Comparison of ENCODE assay signal across 1 cellular context in the genomic region with DNA sequence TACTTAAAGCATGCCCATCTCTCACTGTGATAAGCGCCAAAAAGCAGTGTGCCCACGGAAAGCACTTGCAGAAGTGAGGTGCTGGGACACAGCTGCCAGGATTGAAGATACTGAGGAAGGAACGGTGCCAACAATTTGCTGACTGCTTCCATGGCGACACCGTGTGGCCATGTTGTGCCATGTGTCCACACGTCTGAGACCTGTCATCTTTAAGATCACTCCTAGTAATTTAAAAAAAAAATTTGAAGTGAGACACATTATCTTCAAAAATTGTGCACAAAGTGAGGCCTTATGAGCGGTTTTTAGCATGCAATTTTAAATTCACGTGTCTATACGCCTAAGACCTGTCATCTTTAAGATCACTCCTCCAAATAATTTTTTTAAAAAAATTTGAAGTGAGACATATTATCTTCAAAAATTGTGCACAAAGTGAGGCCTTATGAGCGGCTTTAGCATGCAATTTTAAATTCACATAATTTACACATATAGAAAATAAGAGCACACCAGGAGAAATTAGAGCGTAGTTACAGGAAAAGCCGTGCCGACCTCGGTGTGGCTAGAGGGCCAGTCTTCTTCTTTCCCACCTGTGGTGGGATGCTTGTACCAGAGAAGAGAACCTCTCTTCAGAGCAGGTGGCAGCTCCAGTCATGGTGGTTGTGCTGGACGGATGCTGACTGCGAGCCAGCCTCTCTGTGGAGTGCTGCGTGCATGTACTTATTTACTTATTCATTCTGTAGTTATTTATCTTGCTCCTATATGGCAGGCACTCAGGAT.
TF ChIP-seq lines count a peak whose summit lies in the region.

No MANE protein-coding gene starts in this region.

TF ChIP-seq in liver, 16 proteins besides CTCF, POLR2A, EP300 and RAD21 (continued from another document):
- TF ChIP-seq, protein P1, sequence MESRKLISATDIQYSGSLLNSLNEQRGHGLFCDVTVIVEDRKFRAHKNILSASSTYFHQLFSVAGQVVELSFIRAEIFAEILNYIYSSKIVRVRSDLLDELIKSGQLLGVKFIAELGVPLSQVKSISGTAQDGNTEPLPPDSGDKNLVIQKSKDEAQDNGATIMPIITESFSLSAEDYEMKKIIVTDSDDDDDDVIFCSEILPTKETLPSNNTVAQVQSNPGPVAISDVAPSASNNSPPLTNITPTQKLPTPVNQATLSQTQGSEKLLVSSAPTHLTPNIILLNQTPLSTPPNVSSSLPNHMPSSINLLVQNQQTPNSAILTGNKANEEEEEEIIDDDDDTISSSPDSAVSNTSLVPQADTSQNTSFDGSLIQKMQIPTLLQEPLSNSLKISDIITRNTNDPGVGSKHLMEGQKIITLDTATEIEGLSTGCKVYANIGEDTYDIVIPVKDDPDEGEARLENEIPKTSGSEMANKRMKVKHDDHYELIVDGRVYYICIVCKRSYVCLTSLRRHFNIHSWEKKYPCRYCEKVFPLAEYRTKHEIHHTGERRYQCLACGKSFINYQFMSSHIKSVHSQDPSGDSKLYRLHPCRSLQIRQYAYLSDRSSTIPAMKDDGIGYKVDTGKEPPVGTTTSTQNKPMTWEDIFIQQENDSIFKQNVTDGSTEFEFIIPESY (IDR thresholded peaks at IDR 0.05), result no peak
- TF ChIP-seq RXRA (IDR thresholded peaks at IDR 0.05) (no peak), NR2F2 (IDR thresholded peaks at IDR 0.05) (no peak), GABPA (IDR thresholded peaks at IDR 0.05 in 1 of 2, conservative IDR thresholded peaks at IDR 0.05 in 1 of 2) (no peak), SP1 (IDR thresholded peaks at IDR 0.05) (no peak)
- TF ChIP-seq, protein P2, sequence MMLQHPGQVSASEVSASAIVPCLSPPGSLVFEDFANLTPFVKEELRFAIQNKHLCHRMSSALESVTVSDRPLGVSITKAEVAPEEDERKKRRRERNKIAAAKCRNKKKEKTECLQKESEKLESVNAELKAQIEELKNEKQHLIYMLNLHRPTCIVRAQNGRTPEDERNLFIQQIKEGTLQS (IDR thresholded peaks at IDR 0.05), result no peak
TF ChIP-seq in liver: peak in this region for 0.
